In genomic region chr11:61968758-61969390, GRCh38 we compare ENCODE assay signal across 8 cellular contexts. TPM values are rescaled to one million over a fixed set of nuclear protein-coding genes. Genes with fewer than 3 reads are reported as not detected.
DNase-seq lines count a peak whose midpoint lies in the region; ATAC-seq and TF ChIP-seq lines count a peak whose summit lies in the region.

No MANE protein-coding gene starts in this region.

- H3K4me3 ChIP-seq in CD8-positive, alpha-beta memory T cell (ENCODE audit: low read length) = peak overlapping the region; percentile 52
- peak overlapping the region in 3 of 4 donors; percentile 63 to 94 (median 78) for H3K4me3 ChIP-seq in esophagus squamous epithelium
- H3K4me3 ChIP-seq in parathyroid adenoma (ENCODE audit: low read depth, low read length) = no peak overlapping the region

- H3K27ac ChIP-seq in CD8-positive, alpha-beta memory T cell (ENCODE audit: low read depth, low read length) = peak overlapping the region; percentile 94
- H3K27ac ChIP-seq in RWPE1 (peak overlapping the region; percentile 96), esophagus squamous epithelium (peak overlapping the region; percentile 94 to 99 (median 98)), parathyroid adenoma (peak overlapping the region; percentile 99)

- H3K36me3 ChIP-seq in CD8-positive, alpha-beta memory T cell (ENCODE audit: insufficient read depth, low read length) = peaks cover 16% of the 10 kb centered on the region
- H3K36me3 ChIP-seq in esophagus squamous epithelium (peaks cover 14 to 20% (median 18%) of the 10 kb centered on the region in 3 donors), parathyroid adenoma (ENCODE audit: control insufficient read depth, insufficient read depth, low read length) (no peaks in the 10 kb centered on the region)

- H3K79me2 ChIP-seq in parathyroid adenoma = peaks cover 6% of the 10 kb centered on the region

- H3K4me3 Mint-ChIP-seq in CD8-positive, alpha-beta memory T cell = peak overlapping the region; percentile 95 to 100 (median 95)

- H3K27me3 ChIP-seq in CD8-positive, alpha-beta memory T cell (ENCODE audit: insufficient read depth, low read length, poor library complexity, severe bottlenecking) = no peaks in the 10 kb centered on the region
- H3K27me3 ChIP-seq in esophagus squamous epithelium (no peaks in the 10 kb centered on the region), parathyroid adenoma (ENCODE audit: control insufficient read depth, insufficient read depth, low read length) (no peaks in the 10 kb centered on the region)

- no peaks in the 10 kb centered on the region for H3K9me3 Mint-ChIP-seq in CD8-positive, alpha-beta memory T cell

- 44 to 52% methylated on average over 16 of the region's 16 CpGs for WGBS in esophagus squamous epithelium, 2 donors

- peaks cover 0 to 6% of the 10 kb centered on the region in 2 donors for H3K27me3 Mint-ChIP-seq in CD8-positive, alpha-beta memory T cell

- CTCF ChIA-PET in CD8-positive, alpha-beta memory T cell (lab: Charles Lee) = interaction anchor here (1.1 to 4.9 kb wide), 8 partner anchors 17 to 171 kb away, joined by 3 to 26 read pairs (median 4); partner anchors contain the start of gene BEST1
- CTCF ChIA-PET in RWPE1 (lab: Yijun Ruan, JAX) = interaction anchor here (0.5 to 1.1 kb wide), 6 partner anchors 10 to 155 kb away, joined by 3 to 9 read pairs (median 4); partner anchors contain the start of gene INCENP

- H2AFZ ChIP-seq in parathyroid adenoma = peak overlapping the region; percentile 82

- POLR2A ChIA-PET in CD8-positive, alpha-beta memory T cell (lab: Charles Lee) = interaction anchor here (0.5 to 3.7 kb wide), 10 partner anchors 8 to 176 kb away, joined by 3 to 38 read pairs (median 4); partner anchors contain the start of genes FADS3, FEN1 and TMEM258
- POLR2A ChIA-PET in RWPE1 (lab: Yijun Ruan, JAX; ENCODE audit: low non-redundant PET) = interaction anchor here (0.6 to 1.7 kb wide), 5 partner anchors 11 to 785 kb away, joined by 3 to 7 read pairs (median 3); partner anchors contain the start of gene ZBTB3

- no peak for ATAC-seq in HG02588 (IDR thresholded peaks at IDR 0.05; ENCODE audit: unreplicated experiment)

- peaks cover 38% of the 10 kb centered on the region for H3K4me1 ChIP-seq in CD8-positive, alpha-beta memory T cell (ENCODE audit: insufficient read depth, low read length)
- H3K4me1 ChIP-seq in esophagus squamous epithelium (peaks cover 41 to 89% (median 64%) of the 10 kb centered on the region in 3 donors), parathyroid adenoma (peaks cover 28% of the 10 kb centered on the region)

- peaks cover 44 to 62% (median 46%) of the 10 kb centered on the region in 3 donors for H3K4me1 Mint-ChIP-seq in CD8-positive, alpha-beta memory T cell

- no peak for DNase-seq in CD8-positive, alpha-beta memory T cell
- DNase-seq in RWPE1 (ENCODE audit: low spot score) = no peak
- DNase-seq in esophagus squamous epithelium (lab: John Stamatoyannopoulos, UW) = no peak
- no peak for DNase-seq in NCI-H2107 (lab: John Stamatoyannopoulos, UW)
- DNase-seq in NCI-H2081 treated with DMSO at 0.1 percent for 48 hours (lab: John Stamatoyannopoulos, UW) = no peak
- no peak for DNase-seq in activated gamma-delta T cell (lab: John Stamatoyannopoulos, UW)

- H3K36me3 Mint-ChIP-seq in CD8-positive, alpha-beta memory T cell = peaks cover 11 to 35% (median 16%) of the 10 kb centered on the region in 3 donors

- H3K9ac ChIP-seq in parathyroid adenoma = no peak overlapping the region

- peak overlapping the region; percentile 92 to 100 (median 97) for H3K27ac Mint-ChIP-seq in CD8-positive, alpha-beta memory T cell

- peak overlapping the region; percentile 68 for H3K4me2 ChIP-seq in parathyroid adenoma (ENCODE audit: low read length)

- TF ChIP-seq CTCF in RWPE1 (conservative IDR thresholded peaks at IDR 0.05; ENCODE audit: low read depth) = no peak
- TF ChIP-seq CTCF in esophagus squamous epithelium (IDR thresholded peaks at IDR 0.05) = no peak
- no peak for TF ChIP-seq CTCF in parathyroid adenoma (IDR thresholded peaks at IDR 0.05)

- intact Hi-C loops in esophagus squamous epithelium (cut with DNase I) = no loop called here

- no peak for TF ChIP-seq POLR2A in esophagus squamous epithelium (IDR thresholded peaks at IDR 0.05)

- H3K9me3 ChIP-seq in CD8-positive, alpha-beta memory T cell (ENCODE audit: low read length) = no peaks in the 10 kb centered on the region
- H3K9me3 ChIP-seq in esophagus squamous epithelium = no peaks in the 10 kb centered on the region
- no peaks in the 10 kb centered on the region for H3K9me3 ChIP-seq in parathyroid adenoma (ENCODE audit: control insufficient read depth, low read length)

RNA-seq across cellular contexts. Expression of gene FTH1, which starts 1.4 kb away (rescaled TPM):
- 100 to 1,000 TPM; 490 to 506 TPM for total RNA-seq in CD8-positive, alpha-beta memory T cell
- 2,741 TPM for polyA plus RNA-seq in CD8-positive, alpha-beta memory T cell
- 1,000 to 10,000 TPM in 1 of 4 donors, 100 to 1,000 TPM in 3; 716 to 1,904 (median 760) TPM for total RNA-seq in esophagus squamous epithelium

RNA-seq across cellular contexts. Expression of gene BEST1, which starts 18.7 kb away (rescaled TPM):
- total RNA-seq in CD8-positive, alpha-beta memory T cell = under 1 TPM in 1 of 2 experiments, not detected in 1; 0.09 TPM
- polyA plus RNA-seq in CD8-positive, alpha-beta memory T cell = 1.5 TPM
- total RNA-seq in esophagus squamous epithelium = 1 to 10 TPM in 1 of 4 donors, under 1 TPM in 3; 0.08 to 2.7 (median 0.39) TPM

RNA-seq across cellular contexts. Expression of gene RAB3IL1, which starts 51.5 kb away (rescaled TPM):
- under 1 TPM; 0.28 to 0.53 TPM for total RNA-seq in CD8-positive, alpha-beta memory T cell
- not detected for polyA plus RNA-seq in CD8-positive, alpha-beta memory T cell
- 10 to 100 TPM in 1 of 4 donors, 1 to 10 TPM in 2, under 1 TPM in 1; 0.15 to 10.3 (median 5.0) TPM for total RNA-seq in esophagus squamous epithelium
